In the genomic region with DNA sequence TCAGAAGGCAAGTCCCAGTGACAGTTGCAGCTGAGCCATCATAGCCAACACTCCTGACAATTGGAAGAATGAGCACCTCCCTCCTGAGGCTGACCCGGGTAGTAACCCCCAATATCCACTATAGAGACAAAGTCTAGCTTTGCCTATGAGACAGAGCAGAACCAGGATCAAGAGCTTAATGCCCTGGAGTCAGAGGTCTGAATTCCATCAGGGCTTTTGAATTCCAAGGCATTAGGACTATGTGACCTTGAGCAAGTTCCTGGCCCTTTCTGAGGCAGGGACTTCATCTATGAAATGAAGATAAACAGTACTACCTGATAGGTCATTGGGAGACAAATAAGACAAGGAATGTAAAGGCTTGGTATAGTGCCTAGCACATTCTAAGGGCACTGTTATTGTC, we compare ENCODE assay signal across 25 cellular contexts. TPM values are rescaled to one million over a fixed set of nuclear protein-coding genes. Genes with fewer than 3 reads are reported as not detected.
"Had no signal": no experiment of that assay in that cellular context is flagged by ENCODE, and none has a peak within 500 bp of the region (broad histone marks: within the 10 kb centered on the region; RNA-seq: fewer than 3 reads in every experiment).

No MANE protein-coding gene starts in this region.

- H3K4me1 ChIP-seq: uterus had no signal

- H3K27me3 Mint-ChIP-seq: activated naive CD4-positive, alpha-beta T cell treated with anti-CD3 and anti-CD28 coated beads, Interleukin-2, amount 50 U/mL, for 24 hours; activated naive CD8-positive, alpha-beta T cell treated with anti-CD3 and anti-CD28 coated beads, Interleukin-2, amount 50 U/mL, for 24 hours had no signal

- H3K27me3 ChIP-seq: colonic mucosa, dorsolateral prefrontal cortex, gastrocnemius medialis, hepatocyte, uterus had no signal

- H3K4me3 Mint-ChIP-seq: activated naive CD4-positive, alpha-beta T cell treated with anti-CD3 and anti-CD28 coated beads, Interleukin-2, amount 50 U/mL, for 24 hours; activated naive CD8-positive, alpha-beta T cell treated with anti-CD3 and anti-CD28 coated beads, Interleukin-2, amount 50 U/mL, for 24 hours; WTC11 had no signal

- DNase-seq: activated CD8-positive, alpha-beta memory T cell treated with anti-CD3 and anti-CD28 coated beads for 24 hours; kidney had no signal

- H3K27ac ChIP-seq: colonic mucosa, hepatocyte, neural progenitor cell, uterus had no signal

- ATAC-seq: activated naive CD8-positive, alpha-beta T cell treated with anti-CD3 and anti-CD28 coated beads, Interleukin-2, amount 50 U/mL, for 24 hours; stimulated activated naive CD8-positive, alpha-beta T cell treated with anti-CD3 and anti-CD28 coated beads, Interleukin-15, Interleukin-2, amounts not matched to agents 100 U/mL and 50 U/mL, for 24 hours had no signal

- H3K9me3 Mint-ChIP-seq: activated naive CD4-positive, alpha-beta T cell treated with anti-CD3 and anti-CD28 coated beads, Interleukin-2, amount 50 U/mL, for 24 hours; activated naive CD8-positive, alpha-beta T cell treated with anti-CD3 and anti-CD28 coated beads, Interleukin-2, amount 50 U/mL, for 24 hours; immature natural killer cell; naive thymus-derived CD8-positive, alpha-beta T cell; neural progenitor cell; type B pancreatic cell had no signal

- H3K27ac Mint-ChIP-seq: activated naive CD8-positive, alpha-beta T cell treated with anti-CD3 and anti-CD28 coated beads, Interleukin-2, amount 50 U/mL, for 24 hours; neural progenitor cell; type B pancreatic cell; WTC11 had no signal

- H3K36me3 ChIP-seq: colonic mucosa, gastrocnemius medialis, neural progenitor cell, thoracic aorta, uterus had no signal

- H3K36me3 Mint-ChIP-seq: activated naive CD4-positive, alpha-beta T cell treated with anti-CD3 and anti-CD28 coated beads, Interleukin-2, amount 50 U/mL, for 24 hours; naive thymus-derived CD8-positive, alpha-beta T cell; WTC11 had no signal

- H3K9me3 ChIP-seq: colonic mucosa, gastrocnemius medialis, thoracic aorta, uterus had no signal

- H3K4me3 ChIP-seq: colonic mucosa, gastrocnemius medialis, hepatocyte, neural progenitor cell, thoracic aorta, uterus had no signal

- H2AFZ ChIP-seq: hepatocyte, neural progenitor cell had no signal

- H3K4me2 ChIP-seq: hepatocyte, neural progenitor cell had no signal

- H3K9ac ChIP-seq: neural progenitor cell had no signal

RNA-seq across cellular contexts. Expression of gene PLCB2, which starts 12.7 kb away (rescaled TPM):
- total RNA-seq: bronchial epithelial cell had no signal

RNA-seq across cellular contexts. Expression of gene PHGR1, which starts 30.4 kb away (rescaled TPM):
- total RNA-seq: bronchial epithelial cell; dorsolateral prefrontal cortex; kidney; naive thymus-derived CD8-positive, alpha-beta T cell; occipital lobe; pulmonary artery endothelial cell; right cardiac atrium; skeletal muscle tissue; T-helper 2 cell treated with Interferon-gamma antibody and Interleukin-4, amounts not matched to agents 100 ng/mL and 5 ng/mL, for 36 hours; thoracic aorta; WTC11 had no signal
- polyA plus RNA-seq: immature natural killer cell; naive thymus-derived CD8-positive, alpha-beta T cell; right cardiac atrium had no signal

RNA-seq across cellular contexts. Expression of gene ANKRD63, which starts 37.5 kb away (rescaled TPM):
- total RNA-seq: bronchial epithelial cell, colonic mucosa, gastrocnemius medialis, kidney, left colon, lower leg skin, occipital lobe, skeletal muscle tissue, subcutaneous adipose tissue, thoracic aorta had no signal
- polyA plus RNA-seq: immature natural killer cell had no signal
